ENCODE assay signal across 26 cellular contexts in the genomic region with DNA sequence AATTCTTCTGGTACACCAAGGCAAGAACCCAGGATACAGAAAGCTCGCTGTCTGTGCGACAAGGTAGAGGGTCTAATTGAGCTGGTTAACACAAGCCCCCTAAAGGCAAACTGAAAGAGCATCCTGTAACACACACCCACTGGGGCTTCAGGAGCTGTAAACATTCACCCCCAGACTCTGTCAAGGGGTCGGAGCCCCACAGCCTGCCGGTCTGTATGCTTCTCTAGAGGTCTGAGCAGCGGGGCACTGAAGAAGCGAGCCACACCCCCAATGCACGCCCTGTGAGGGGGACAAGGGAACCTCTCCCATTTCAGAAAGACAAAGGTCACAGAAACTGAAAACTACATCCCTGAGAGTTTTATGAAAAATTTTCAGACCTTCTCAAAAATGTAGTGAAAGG. TPM values are rescaled to one million over a fixed set of nuclear protein-coding genes. Genes with fewer than 3 reads are reported as not detected.
DNase-seq lines count a peak whose midpoint lies in the region; ATAC-seq lines count a peak whose summit lies in the region.
"Had no signal": no experiment of that assay in that cellular context is flagged by ENCODE, and none has a peak within 500 bp of the region (broad histone marks: within the 10 kb centered on the region; RNA-seq: fewer than 3 reads in every experiment).

No MANE protein-coding gene starts in this region.

- peaks cover 37% of the 10 kb centered on the region for H3K79me2 ChIP-seq in GM23248 (ENCODE audit: insufficient read depth)
- peaks cover 5% of the 10 kb centered on the region for H3K79me2 ChIP-seq in trophoblast cell (ENCODE audit: control insufficient read depth, insufficient read depth, low read length, poor library complexity)

- CTCF ChIA-PET in CD8-positive, alpha-beta memory T cell (lab: Charles Lee) = interaction anchor here (1.2 kb wide), 1 partner anchor 57 kb away, joined by 3 read pairs; no protein-coding TSS in a partner anchor

- H3K4me1 ChIP-seq in CD8-positive, alpha-beta memory T cell (ENCODE audit: insufficient read depth, low read length) = peaks cover 21% of the 10 kb centered on the region
- H3K4me1 ChIP-seq in GM23248 (ENCODE audit: insufficient read depth) = peaks cover 24% of the 10 kb centered on the region
- H3K4me1 ChIP-seq in trophoblast cell (ENCODE audit: control insufficient read depth in 1 of 2, insufficient read depth in 2 of 2, low read length in 2 of 2) = peaks cover 4 to 5% of the 10 kb centered on the region in 2 experiments
- H3K4me1 ChIP-seq in aorta (ENCODE audit: control insufficient read depth in 1 of 2, insufficient read depth in 2 of 2, low read length in 2 of 2) = no peaks in the 10 kb centered on the region

- H4K20me1 ChIP-seq in GM23248 (ENCODE audit: insufficient read depth) = no peaks in the 10 kb centered on the region

- no peaks in the 10 kb centered on the region for H3K9me3 Mint-ChIP-seq in CD8-positive, alpha-beta memory T cell
- H3K9me3 Mint-ChIP-seq in activated T-helper 17 cell treated with anti-CD3 and anti-CD28 coated beads, Interleukin-2, amount 50 U/mL, for 72 hours = no peaks in the 10 kb centered on the region
- H3K9me3 Mint-ChIP-seq in immature natural killer cell = no peaks in the 10 kb centered on the region
- H3K9me3 Mint-ChIP-seq: activated CD8-positive, alpha-beta T cell treated with anti-CD3 and anti-CD28 coated beads for 36 hours; CD14-positive monocyte; stimulated activated naive CD8-positive, alpha-beta T cell treated with anti-CD3 and anti-CD28 coated beads, Interleukin-15, Interleukin-2, amounts not matched to agents 100 ng/mL and 50 ng/mL, for 24 hours; T-cell had no signal

- no peak overlapping the region for H4K8ac ChIP-seq in trophoblast cell (ENCODE audit: low read depth, low read length)

- DNase-seq in CD8-positive, alpha-beta memory T cell = no peak
- DNase-seq in GM23248 (no peak), immature natural killer cell (no peak), trophoblast cell (no peak), ureter (ENCODE audit: low spot score) (no peak), aorta (no peak)
- DNase-seq: activated CD8-positive, alpha-beta T cell treated with anti-CD3 and anti-CD28 coated beads for 36 hours; activated naive CD4-positive, alpha-beta T cell; amniotic stem cell; effector CD8-positive, alpha-beta T cell; erythroblast; glutamatergic neuron; HCEC 1CT; left cardiac atrium; NCI-H2107; NCI-H748 treated with DMSO at 0.1 percent for 48 hours; RPMI8226; T-cell had no signal

- H3K4me2 ChIP-seq in GM23248 (ENCODE audit: unreplicated experiment) (no peak overlapping the region), trophoblast cell (ENCODE audit: low read length) (no peak overlapping the region)

- no peak overlapping the region for H3K14ac ChIP-seq in trophoblast cell (ENCODE audit: low read length)

- H3K9me2 ChIP-seq in GM23248 (ENCODE audit: insufficient read depth) = no peaks in the 10 kb centered on the region

- H3K27ac ChIP-seq in CD8-positive, alpha-beta memory T cell (ENCODE audit: low read depth, low read length) = no peak overlapping the region
- H3K27ac ChIP-seq in GM23248 (no peak overlapping the region), trophoblast cell (ENCODE audit: low read depth, low read length) (no peak overlapping the region), aorta (ENCODE audit: low read depth in 1 of 2, low read length in 2 of 2) (no peak overlapping the region)
- H3K27ac ChIP-seq: SJSA1, thoracic aorta, vagina had no signal

- POLR2A ChIA-PET in CD8-positive, alpha-beta memory T cell (lab: Charles Lee) = no interaction called here

- H3K18ac ChIP-seq in trophoblast cell (ENCODE audit: low read length) = no peak overlapping the region

- no peak for ATAC-seq in activated T-helper 17 cell treated with anti-CD3 and anti-CD28 coated beads, Interleukin-2, amount 50 U/mL, for 72 hours (replicated peaks)
- ATAC-seq in GM18502 (IDR thresholded peaks at IDR 0.05; ENCODE audit: poor library complexity, unreplicated experiment) = no peak
- no peak for ATAC-seq in aorta (ENCODE audit: low FRiP score)
- ATAC-seq: activated CD4-positive, CD25-positive, alpha-beta regulatory T cell treated with anti-CD3 and anti-CD28 coated beads, Interleukin-2, amount 50 U/mL, for 24 hours; activated CD8-positive, alpha-beta T cell treated with anti-CD3 and anti-CD28 coated beads for 36 hours; left cardiac atrium; T-cell had no signal

- H3K27ac Mint-ChIP-seq in CD8-positive, alpha-beta memory T cell = no peak overlapping the region
- H3K27ac Mint-ChIP-seq in activated T-helper 17 cell treated with anti-CD3 and anti-CD28 coated beads, Interleukin-2, amount 50 U/mL, for 72 hours = no peak overlapping the region
- H3K27ac Mint-ChIP-seq in immature natural killer cell = no peak overlapping the region

- peaks cover 0 to 11% (median 3%) of the 10 kb centered on the region in 3 donors for H3K36me3 Mint-ChIP-seq in CD8-positive, alpha-beta memory T cell
- H3K36me3 Mint-ChIP-seq in activated T-helper 17 cell treated with anti-CD3 and anti-CD28 coated beads, Interleukin-2, amount 50 U/mL, for 72 hours (ENCODE audit: low read depth) = no peaks in the 10 kb centered on the region
- H3K36me3 Mint-ChIP-seq in immature natural killer cell = no peaks in the 10 kb centered on the region
- H3K36me3 Mint-ChIP-seq: CD14-positive monocyte, T-cell had no signal

- 93 to 94% methylated on average over 7 of the region's 7 CpGs for whole genome bisulfite sequencing in GM23248 (ENCODE audit: low coverage in 1 of 2, low lambda C conversion rate in 2 of 2, missing lambda C conversion rate in 2 of 2), 2 experiments
- no CpG with 5 or more reads among the region's 7 CpGs for WGBS in trophoblast cell (ENCODE audit: extremely low coverage, insufficient coverage, insufficient read length)
- 89 to 90% methylated on average over 7 of the region's 7 CpGs for WGBS in aorta, 2 donors

- no peak overlapping the region for H3K9ac ChIP-seq in GM23248
- no peak overlapping the region for H3K9ac ChIP-seq in trophoblast cell (ENCODE audit: low read length)

- H3K4me3 ChIP-seq in CD8-positive, alpha-beta memory T cell (ENCODE audit: low read length) = no peak overlapping the region
- H3K4me3 ChIP-seq in GM23248 = no peak overlapping the region
- no peak overlapping the region for H3K4me3 ChIP-seq in trophoblast cell (ENCODE audit: low read depth, low read length)
- H3K4me3 ChIP-seq in aorta (ENCODE audit: low read length in 2 of 2) = no peak overlapping the region

- H3K27me3 Mint-ChIP-seq in CD8-positive, alpha-beta memory T cell = no peaks in the 10 kb centered on the region
- H3K27me3 Mint-ChIP-seq in activated T-helper 17 cell treated with anti-CD3 and anti-CD28 coated beads, Interleukin-2, amount 50 U/mL, for 72 hours = no peaks in the 10 kb centered on the region
- peaks cover 2 to 11% (median 3%) of the 10 kb centered on the region in 3 donors for H3K27me3 Mint-ChIP-seq in immature natural killer cell (ENCODE audit: low read depth in 3 of 3)
- H3K27me3 Mint-ChIP-seq: stimulated activated naive CD8-positive, alpha-beta T cell treated with anti-CD3 and anti-CD28 coated beads, Interleukin-15, Interleukin-2, amounts not matched to agents 100 ng/mL and 50 ng/mL, for 24 hours; T-cell had no signal

- H2BK12ac ChIP-seq in trophoblast cell (ENCODE audit: low read length) = no peak overlapping the region

- H3K36me3 ChIP-seq in CD8-positive, alpha-beta memory T cell (ENCODE audit: insufficient read depth, low read length) = no peaks in the 10 kb centered on the region
- H3K36me3 ChIP-seq in GM23248 (ENCODE audit: low read depth) (no peaks in the 10 kb centered on the region), trophoblast cell (ENCODE audit: control insufficient read depth in 1 of 2, insufficient read depth in 2 of 2, low read length in 2 of 2) (no peaks in the 10 kb centered on the region), aorta (ENCODE audit: control insufficient read depth in 1 of 2, insufficient read depth in 2 of 2, low read length in 1 of 2) (no peaks in the 10 kb centered on the region)
- H3K36me3 ChIP-seq: thoracic aorta, vagina had no signal

- no peak overlapping the region for H4K91ac ChIP-seq in trophoblast cell (ENCODE audit: low read depth, low read length)

- peak overlapping the region in 5 of 7 donors; percentile 4 to 99 (median 42) for H3K4me3 Mint-ChIP-seq in CD8-positive, alpha-beta memory T cell
- peak overlapping the region; percentile 92 for H3K4me3 Mint-ChIP-seq in activated T-helper 17 cell treated with anti-CD3 and anti-CD28 coated beads, Interleukin-2, amount 50 U/mL, for 72 hours
- peak overlapping the region in 3 of 5 donors; percentile 19 to 34 (median 22) for H3K4me3 Mint-ChIP-seq in immature natural killer cell

- peaks cover 36% of the 10 kb centered on the region for H3F3A ChIP-seq in GM23248 (ENCODE audit: insufficient read depth)

- in situ Hi-C loops in GM23248 (cut with MboI) = no loop called here

- no peak overlapping the region for H2BK120ac ChIP-seq in trophoblast cell (ENCODE audit: insufficient read depth, low read length, poor library complexity)

- H3K27me3 ChIP-seq in CD8-positive, alpha-beta memory T cell (ENCODE audit: insufficient read depth, low read length, poor library complexity, severe bottlenecking) = no peaks in the 10 kb centered on the region
- H3K27me3 ChIP-seq in GM23248 (replicated peaks; ENCODE audit: insufficient read depth) (no peaks in the 10 kb centered on the region), trophoblast cell (ENCODE audit: insufficient read depth, low read length) (no peaks in the 10 kb centered on the region), aorta (ENCODE audit: control insufficient read depth in 1 of 2, insufficient read depth in 2 of 2, low read length in 1 of 2) (no peaks in the 10 kb centered on the region)
- H3K27me3 ChIP-seq: SJSA1, vagina had no signal

- H2BK5ac ChIP-seq in trophoblast cell (ENCODE audit: low read depth, low read length, poor library complexity) = no peak overlapping the region

- no peak overlapping the region for H2AK5ac ChIP-seq in trophoblast cell (ENCODE audit: low read length)

- H3K23ac ChIP-seq in trophoblast cell (ENCODE audit: low read length) = no peak overlapping the region

- intact Hi-C loops in aorta (cut with DNase I) = loop anchor here (10.0 kb wide), 2 partner anchors 98 to 108 kb away; no protein-coding TSS in a partner anchor

- peaks cover 38 to 42% (median 41%) of the 10 kb centered on the region in 3 donors for H3K4me1 Mint-ChIP-seq in CD8-positive, alpha-beta memory T cell
- peaks cover 12% of the 10 kb centered on the region for H3K4me1 Mint-ChIP-seq in activated T-helper 17 cell treated with anti-CD3 and anti-CD28 coated beads, Interleukin-2, amount 50 U/mL, for 72 hours
- H3K4me1 Mint-ChIP-seq in immature natural killer cell = peaks cover 34 to 41% of the 10 kb centered on the region in 2 donors

- H3K79me1 ChIP-seq in trophoblast cell (ENCODE audit: low read length) = peaks cover 8% of the 10 kb centered on the region

- no peak overlapping the region for H4K12ac ChIP-seq in trophoblast cell (ENCODE audit: low read depth, low read length)

- no peak overlapping the region for H3K4ac ChIP-seq in trophoblast cell (ENCODE audit: low read depth, low read length)

- H2AFZ ChIP-seq in GM23248 (0 out of 2 replicates have a peak overlapping the region, but pooled peaks have one; percentile 100), trophoblast cell (ENCODE audit: insufficient read depth, low read length, poor library complexity) (no peak overlapping the region)

- H3K9me3 ChIP-seq in CD8-positive, alpha-beta memory T cell (ENCODE audit: low read length) = no peaks in the 10 kb centered on the region
- H3K9me3 ChIP-seq in GM23248 (ENCODE audit: low read depth) = no peaks in the 10 kb centered on the region
- no peaks in the 10 kb centered on the region for H3K9me3 ChIP-seq in trophoblast cell (ENCODE audit: insufficient read depth, low read depth, low read length)
- no peaks in the 10 kb centered on the region for H3K9me3 ChIP-seq in aorta (ENCODE audit: control insufficient read depth, low read length)
- H3K9me3 ChIP-seq: SJSA1, thoracic aorta, vagina had no signal

RNA-seq across cellular contexts. Expression of a gene that starts 1.3 kb away (rescaled TPM):
- total RNA-seq in CD8-positive, alpha-beta memory T cell = 10 to 100 TPM; 50.8 to 52.9 TPM
- polyA plus RNA-seq in CD8-positive, alpha-beta memory T cell = 14.8 TPM
- 21.4 and 22.8 TPM in 2 replicates for total RNA-seq in GM23248 (2014; rRNA removed; shearing (Covaris generic))
- 10.1 and 10.9 TPM in 2 replicates for polyA plus RNA-seq in GM23248 (2016; fragmentation: Nextera tagmentation; extraction: Ambion mirVana)
- total RNA-seq in activated T-helper 17 cell treated with anti-CD3 and anti-CD28 coated beads, Interleukin-2, amount 50 U/mL, for 72 hours = 10 to 100 TPM; 33.7 to 48.8 TPM
- 10 to 100 TPM in 2 of 3 donors, 1 to 10 TPM in 1; 7.2 to 18.4 (median 11.1) TPM for polyA plus RNA-seq in immature natural killer cell
- 16.2 and 16.7 TPM in 2 replicates for polyA plus RNA-seq in trophoblast cell (2013)
- total RNA-seq in ureter = 52.3 TPM
- total RNA-seq in aorta = 10 to 100 TPM; 48.9 to 49.3 TPM
- polyA plus RNA-seq in aorta = 10 to 100 TPM; 16.9 to 18.6 TPM

RNA-seq across cellular contexts. Expression of a gene that starts 57.8 kb away (rescaled TPM):
- total RNA-seq in CD8-positive, alpha-beta memory T cell = 10 to 100 TPM in 1 of 2 experiments, 1 to 10 TPM in 1; 8.8 to 11.5 TPM
- polyA plus RNA-seq in CD8-positive, alpha-beta memory T cell = 11.1 TPM
- total RNA-seq in GM23248 (2014; rRNA removed; shearing (Covaris generic)) = 24.7 and 33.0 TPM in 2 replicates
- 19.3 and 20.1 TPM in 2 replicates for polyA plus RNA-seq in GM23248 (2016; fragmentation: Nextera tagmentation; extraction: Ambion mirVana)
- 10 to 100 TPM; 11.3 to 12.1 TPM for total RNA-seq in activated T-helper 17 cell treated with anti-CD3 and anti-CD28 coated beads, Interleukin-2, amount 50 U/mL, for 72 hours
- polyA plus RNA-seq in immature natural killer cell = 1 to 10 TPM; 3.0 to 8.8 (median 7.2) TPM
- polyA plus RNA-seq in trophoblast cell (2013) = 16.7 and 17.8 TPM in 2 replicates
- total RNA-seq in ureter = 32.0 TPM
- 10 to 100 TPM; 26.5 to 41.2 TPM for total RNA-seq in aorta
- 10 to 100 TPM in 1 of 2 donors, 1 to 10 TPM in 1; 7.5 to 43.5 TPM for polyA plus RNA-seq in aorta

Comparison
In these comparisons a context has a peak if more than half of its experiments do, and no peak if none do; other contexts are left out.
1. H3K4me3 Mint-ChIP-seq: peak in every context shown above with its lines; median percentile 92 in activated T-helper 17 cell treated with anti-CD3 and anti-CD28 coated beads, Interleukin-2, amount 50 U/mL, for 72 hours; 42 in CD8-positive, alpha-beta memory T cell; 22 in immature natural killer cell.